Comparison of ENCODE assay signal across 18 cellular contexts in genomic region chr1:215863796-215864195, GRCh38.
A peak's percentile ranks its signal among the peaks of the same experiment; 100 is the strongest.
DNase-seq lines count a peak whose midpoint lies in the region; ATAC-seq and TF ChIP-seq lines count a peak whose summit lies in the region.
"Had no signal": no experiment of that assay in that cellular context is flagged by ENCODE, and none has a peak within 500 bp of the region (broad histone marks: within the 10 kb centered on the region; RNA-seq: fewer than 3 reads in every experiment).

No MANE protein-coding gene starts in this region.

- no peak overlapping the region for H3K4me3 Mint-ChIP-seq in mesothelial cell of epicardium
- H3K4me3 Mint-ChIP-seq: CD4-positive, alpha-beta memory T cell; stimulated activated memory B cell treated with anti-CD40 and anti-IgM and Interleukin-4, amounts not matched to agents 10 μg/mL and 1 μg/mL and 100 μg/mL, for 72 hours; type B pancreatic cell had no signal

- H3K27ac ChIP-seq in BLaER1, result no peak overlapping the region

- H3K27me3 ChIP-seq in BLaER1, result no peaks in the 10 kb centered on the region

- no peak for TF ChIP-seq CTCF in NB4 (IDR thresholded peaks at IDR 0.05; ENCODE audit: low read depth, low read length)
- no peak for TF ChIP-seq CTCF in mesothelial cell of epicardium (IDR thresholded peaks at IDR 0.05; ENCODE audit: unreplicated experiment)

- H3K9ac ChIP-seq in BLaER1, result no peak overlapping the region

- no peaks in the 10 kb centered on the region for H3K36me3 Mint-ChIP-seq in mesothelial cell of epicardium
- H3K36me3 Mint-ChIP-seq: activated naive CD4-positive, alpha-beta T cell treated with anti-CD3 and anti-CD28 coated beads, Interleukin-2, amount 50 U/mL, for 72 hours; CD4-positive, alpha-beta memory T cell; stimulated activated memory B cell treated with anti-CD40 and anti-IgM and Interleukin-4, amounts not matched to agents 10 μg/mL and 1 μg/mL and 100 μg/mL, for 72 hours; type B pancreatic cell had no signal

- H3K27me3 Mint-ChIP-seq in mesothelial cell of epicardium (ENCODE audit: low read depth), result peaks cover 3% of the 10 kb centered on the region
- H3K27me3 Mint-ChIP-seq: CD4-positive, alpha-beta memory T cell; stimulated activated memory B cell treated with anti-CD40 and anti-IgM and Interleukin-4, amounts not matched to agents 10 μg/mL and 1 μg/mL and 100 μg/mL, for 72 hours; type B pancreatic cell had no signal

- H3K4me3 ChIP-seq in BLaER1 (no peak overlapping the region), NB4 (ENCODE audit: low read depth, low read length) (no peak overlapping the region)

- peaks cover 10% of the 10 kb centered on the region for H3K9me3 Mint-ChIP-seq in mesothelial cell of epicardium

- H3K4me1 Mint-ChIP-seq in mesothelial cell of epicardium, result peaks cover 10% of the 10 kb centered on the region
- H3K4me1 Mint-ChIP-seq: CD4-positive, alpha-beta memory T cell; stimulated activated memory B cell treated with anti-CD40 and anti-IgM and Interleukin-4, amounts not matched to agents 10 μg/mL and 1 μg/mL and 100 μg/mL, for 72 hours had no signal

- DNase-seq in NB4 (ENCODE audit: low read depth) (peak; percentile 16), mesothelial cell of epicardium (ENCODE audit: low spot score in 2 of 2, unreplicated experiment in 2 of 2) (no peak), NCI-H1092 treated with DMSO at 0.1 percent for 48 hours (lab: John Stamatoyannopoulos, UW) (no peak), NCI-H2107 (lab: John Stamatoyannopoulos, UW) (no peak), NCI-H1417 treated with DMSO at 0.1 percent for 48 hours (lab: John Stamatoyannopoulos, UW) (no peak)
- DNase-seq: 8988T; activated CD4-positive, alpha-beta T cell treated with anti-CD3 and anti-CD28 coated beads for 1 hour; CD4-positive, alpha-beta memory T cell; GF-D8; NCI-H1105; occipital lobe had no signal

- peaks cover 10% of the 10 kb centered on the region for H3K4me1 ChIP-seq in BLaER1

- no peak overlapping the region for H3K27ac Mint-ChIP-seq in mesothelial cell of epicardium
- H3K27ac Mint-ChIP-seq: activated naive CD4-positive, alpha-beta T cell treated with anti-CD3 and anti-CD28 coated beads, Interleukin-2, amount 50 U/mL, for 72 hours; CD4-positive, alpha-beta memory T cell; stimulated activated memory B cell treated with anti-CD40 and anti-IgM and Interleukin-4, amounts not matched to agents 10 μg/mL and 1 μg/mL and 100 μg/mL, for 72 hours; type B pancreatic cell had no signal

- no peaks in the 10 kb centered on the region for H3K36me3 ChIP-seq in BLaER1

- no peaks in the 10 kb centered on the region for H4K20me1 ChIP-seq in BLaER1

- ATAC-seq in GM18861 (IDR thresholded peaks at IDR 0.05; ENCODE audit: unreplicated experiment) (peak; percentile 51), HG02885 (IDR thresholded peaks at IDR 0.05; ENCODE audit: poor library complexity, unreplicated experiment) (peak; percentile 64)
- ATAC-seq: activated naive CD4-positive, alpha-beta T cell treated with anti-CD3 and anti-CD28 coated beads, Interleukin-2, amount 50 U/mL, for 72 hours; Panc1; stimulated activated memory B cell treated with anti-CD40 and anti-IgM and Interleukin-4, amounts not matched to agents 10 μg/mL and 1 μg/mL and 100 μg/mL, for 72 hours had no signal

- H3K4me2 ChIP-seq in BLaER1, result 0 out of 2 replicates have a peak overlapping the region, but pooled peaks have one; percentile 22

- H3K9me3 ChIP-seq in BLaER1, result no peaks in the 10 kb centered on the region

- no peak for TF ChIP-seq POLR2A in NB4 (IDR thresholded peaks at IDR 0.05; ENCODE audit: extremely low read depth, insufficient read length)
